ENCODE assay signal across 1 cellular context in the genomic region with DNA sequence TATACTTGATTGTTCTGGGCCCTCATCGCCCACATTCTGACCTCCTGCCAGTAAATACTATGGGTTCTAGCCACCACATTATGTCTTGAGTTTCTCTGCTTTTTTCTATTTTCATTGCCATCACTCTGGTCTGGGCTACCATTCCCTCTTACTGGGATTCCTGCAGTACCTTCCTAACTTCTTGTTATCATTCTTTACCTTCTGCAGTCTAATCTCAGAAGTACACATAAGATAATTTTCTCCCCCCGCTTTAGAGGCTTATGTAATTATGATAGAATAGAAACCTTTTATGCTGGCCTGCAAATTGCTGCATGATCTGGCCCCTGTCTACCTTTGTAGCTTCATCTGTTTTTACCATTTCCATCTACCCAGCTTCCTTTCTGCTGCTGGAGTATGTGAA.
TF ChIP-seq lines count a peak whose summit lies in the region.

No MANE protein-coding gene starts in this region.

TF ChIP-seq in K562, 482 proteins besides CTCF, POLR2A, EP300 and RAD21 (continued from another document):
- TF ChIP-seq DACH1 (IDR thresholded peaks at IDR 0.05; ENCODE audit: partially characterized antibody) (no peak), NBN (IDR thresholded peaks at IDR 0.05; ENCODE audit: low read depth) (no peak), ARID1B (IDR thresholded peaks at IDR 0.05) (peak; percentile 89), POLR3G (IDR thresholded peaks at IDR 0.05; ENCODE audit: extremely low read depth, insufficient read length, insufficient replicate concordance) (no peak), ZNF75A (CRISPR knock-in tag; IDR thresholded peaks at IDR 0.05) (no peak), COPS2 (conservative IDR thresholded peaks at IDR 0.05) (no peak), PHF20 (IDR thresholded peaks at IDR 0.05; ENCODE audit: partially characterized antibody) (no peak), KAT7 (CRISPR knock-in tag; IDR thresholded peaks at IDR 0.05; ENCODE audit: borderline replicate concordance) (no peak)
- TF ChIP-seq, protein P1, sequence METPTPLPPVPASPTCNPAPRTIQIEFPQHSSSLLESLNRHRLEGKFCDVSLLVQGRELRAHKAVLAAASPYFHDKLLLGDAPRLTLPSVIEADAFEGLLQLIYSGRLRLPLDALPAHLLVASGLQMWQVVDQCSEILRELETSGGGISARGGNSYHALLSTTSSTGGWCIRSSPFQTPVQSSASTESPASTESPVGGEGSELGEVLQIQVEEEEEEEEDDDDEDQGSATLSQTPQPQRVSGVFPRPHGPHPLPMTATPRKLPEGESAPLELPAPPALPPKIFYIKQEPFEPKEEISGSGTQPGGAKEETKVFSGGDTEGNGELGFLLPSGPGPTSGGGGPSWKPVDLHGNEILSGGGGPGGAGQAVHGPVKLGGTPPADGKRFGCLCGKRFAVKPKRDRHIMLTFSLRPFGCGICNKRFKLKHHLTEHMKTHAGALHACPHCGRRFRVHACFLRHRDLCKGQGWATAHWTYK (CRISPR knock-in tag; IDR thresholded peaks at IDR 0.05), result no peak
